16 cellular contexts compared by ENCODE assay signal in genomic region chr15:58454950-58455401, GRCh38. TPM values are rescaled to one million over a fixed set of nuclear protein-coding genes. Genes with fewer than 3 reads are reported as not detected.
DNase-seq lines count a peak whose midpoint lies in the region; ATAC-seq and TF ChIP-seq lines count a peak whose summit lies in the region.
"Had no signal": no experiment of that assay in that cellular context is flagged by ENCODE, and none has a peak within 500 bp of the region (broad histone marks: within the 10 kb centered on the region; RNA-seq: fewer than 3 reads in every experiment).

No MANE protein-coding gene starts in this region.

- POLR2A ChIA-PET in activated CD8-positive, alpha-beta T cell treated with anti-CD3 and anti-CD28 coated beads for 36 hours (lab: Charles Lee): interaction anchor here (1.6 kb wide), 2 partner anchors 9 to 19 kb away, joined by 5 to 6 read pairs; no protein-coding TSS in a partner anchor
- POLR2A ChIA-PET in activated CD8-positive, alpha-beta T cell treated with anti-CD3 and anti-CD28 coated beads, Interleukin-2, amount 10 ng/mL, durations not matched to agents 7 days and 5 days (lab: Charles Lee): no interaction called here

- no peak overlapping the region for H3K27ac ChIP-seq in effector memory CD4-positive, alpha-beta T cell (ENCODE audit: insufficient read depth, low read length, poor library complexity, severe bottlenecking)
- H3K27ac ChIP-seq: body of pancreas, neural progenitor cell had no signal

- peaks cover 10% of the 10 kb centered on the region for H3K4me1 ChIP-seq in effector memory CD4-positive, alpha-beta T cell (ENCODE audit: control insufficient read depth, insufficient read depth, low read length, poor library complexity, severe bottlenecking)
- H3K4me1 ChIP-seq: neural progenitor cell had no signal

- no peaks in the 10 kb centered on the region for H3K27me3 Mint-ChIP-seq in activated CD8-positive, alpha-beta T cell treated with anti-CD3 and anti-CD28 coated beads for 36 hours
- H3K27me3 Mint-ChIP-seq in activated CD8-positive, alpha-beta T cell treated with anti-CD3 and anti-CD28 coated beads, Interleukin-2, amount 10 ng/mL, durations not matched to agents 7 days and 5 days (ENCODE audit: low read depth): no peaks in the 10 kb centered on the region
- H3K27me3 Mint-ChIP-seq: T-helper 17 cell had no signal

- peaks cover 63% of the 10 kb centered on the region for H3K4me1 Mint-ChIP-seq in activated CD8-positive, alpha-beta T cell treated with anti-CD3 and anti-CD28 coated beads for 36 hours (ENCODE audit: low read depth)
- peaks cover 58% of the 10 kb centered on the region for H3K4me1 Mint-ChIP-seq in activated CD8-positive, alpha-beta T cell treated with anti-CD3 and anti-CD28 coated beads, Interleukin-2, amount 10 ng/mL, durations not matched to agents 7 days and 5 days (ENCODE audit: low read depth)

- H3K9me3 ChIP-seq in effector memory CD4-positive, alpha-beta T cell (ENCODE audit: control insufficient read depth, low read length): no peaks in the 10 kb centered on the region
- H3K9me3 ChIP-seq: BE2C, body of pancreas had no signal

- no peak overlapping the region for H3K4me3 ChIP-seq in fibroblast of the aortic adventitia (ENCODE audit: low read depth, low read length)
- H3K4me3 ChIP-seq in effector memory CD4-positive, alpha-beta T cell (ENCODE audit: insufficient read depth, low read depth, low read length, poor library complexity, severe bottlenecking): no peak overlapping the region
- H3K4me3 ChIP-seq: body of pancreas, neural progenitor cell had no signal

- no peak for DNase-seq in activated CD8-positive, alpha-beta T cell treated with anti-CD3 and anti-CD28 coated beads for 36 hours
- no peak for DNase-seq in activated CD8-positive, alpha-beta T cell treated with anti-CD3 and anti-CD28 coated beads, Interleukin-2, amount 10 ng/mL, durations not matched to agents 7 days and 5 days
- DNase-seq in NCI-H1105 (lab: John Stamatoyannopoulos, UW) (peak; percentile 61), NCI-H774 (lab: John Stamatoyannopoulos, UW) (peak; percentile 54), fibroblast of the aortic adventitia (ENCODE audit: low read depth) (peak; percentile 39)
- no peak for DNase-seq in effector memory CD4-positive, alpha-beta T cell
- no peak for DNase-seq in stimulated activated naive CD4-positive, alpha-beta T cell treated with Interleukin-2 at 50 U/mL for 16 hours (lab: John Stamatoyannopoulos, UW)
- DNase-seq: activated CD4-positive, alpha-beta T cell treated with anti-CD3 and anti-CD28 coated beads, Interleukin-2, amount 50 U/mL, for 1 hour; activated effector memory CD4-positive, alpha-beta T cell treated with Interleukin-2 at 50 U/mL for 16 hours; BE2C; body of pancreas; mammary epithelial cell; T-helper 17 cell had no signal

- no peaks in the 10 kb centered on the region for H3K27me3 ChIP-seq in effector memory CD4-positive, alpha-beta T cell (replicated peaks; ENCODE audit: control insufficient read depth, insufficient read depth, low read length, poor library complexity, severe bottlenecking)
- H3K27me3 ChIP-seq: BE2C, body of pancreas, neural progenitor cell had no signal

- peak overlapping the region; percentile 87 for H3K27ac Mint-ChIP-seq in activated CD8-positive, alpha-beta T cell treated with anti-CD3 and anti-CD28 coated beads for 36 hours
- no peak overlapping the region for H3K27ac Mint-ChIP-seq in activated CD8-positive, alpha-beta T cell treated with anti-CD3 and anti-CD28 coated beads, Interleukin-2, amount 10 ng/mL, durations not matched to agents 7 days and 5 days
- H3K27ac Mint-ChIP-seq: dendritic cell treated with granulocyte-macrophage colony-stimulating factor and Interleukin-4, amounts not matched to agents 40 ng/mL and 50 ng/mL, for 4 days; neural progenitor cell; T-helper 17 cell had no signal

- H3K36me3 ChIP-seq in effector memory CD4-positive, alpha-beta T cell (ENCODE audit: control insufficient read depth, insufficient read depth, low read length): no peaks in the 10 kb centered on the region
- H3K36me3 ChIP-seq: BE2C, neural progenitor cell had no signal

- no peak overlapping the region for H3K4me3 Mint-ChIP-seq in activated CD8-positive, alpha-beta T cell treated with anti-CD3 and anti-CD28 coated beads for 36 hours
- H3K4me3 Mint-ChIP-seq in activated CD8-positive, alpha-beta T cell treated with anti-CD3 and anti-CD28 coated beads, Interleukin-2, amount 10 ng/mL, durations not matched to agents 7 days and 5 days: no peak overlapping the region
- H3K4me3 Mint-ChIP-seq: dendritic cell treated with granulocyte-macrophage colony-stimulating factor and Interleukin-4, amounts not matched to agents 40 ng/mL and 50 ng/mL, for 4 days; neural progenitor cell had no signal

- intact Hi-C loops in activated CD8-positive, alpha-beta T cell treated with anti-CD3 and anti-CD28 coated beads for 36 hours (cut with micrococcal nuclease): no loop called here

- no peak for ATAC-seq in activated CD8-positive, alpha-beta T cell treated with anti-CD3 and anti-CD28 coated beads for 36 hours
- ATAC-seq in activated CD8-positive, alpha-beta T cell treated with anti-CD3 and anti-CD28 coated beads, Interleukin-2, amount 10 ng/mL, durations not matched to agents 7 days and 5 days: no peak
- no peak for ATAC-seq in GM18868 (IDR thresholded peaks at IDR 0.05; ENCODE audit: unreplicated experiment)
- ATAC-seq: body of pancreas, T-helper 17 cell had no signal

- TF ChIP-seq CTCF in activated CD8-positive, alpha-beta T cell treated with anti-CD3 and anti-CD28 coated beads for 36 hours (IDR thresholded peaks at IDR 0.05): no peak
- no peak for TF ChIP-seq CTCF in fibroblast of the aortic adventitia (IDR thresholded peaks at IDR 0.05; ENCODE audit: insufficient read depth, low read length)

- peaks cover 8% of the 10 kb centered on the region for H3K36me3 Mint-ChIP-seq in activated CD8-positive, alpha-beta T cell treated with anti-CD3 and anti-CD28 coated beads for 36 hours (ENCODE audit: low read depth)
- peaks cover 8% of the 10 kb centered on the region for H3K36me3 Mint-ChIP-seq in activated CD8-positive, alpha-beta T cell treated with anti-CD3 and anti-CD28 coated beads, Interleukin-2, amount 10 ng/mL, durations not matched to agents 7 days and 5 days (ENCODE audit: low read depth)
- H3K36me3 Mint-ChIP-seq: neural progenitor cell had no signal

- no peaks in the 10 kb centered on the region for H3K9me3 Mint-ChIP-seq in activated CD8-positive, alpha-beta T cell treated with anti-CD3 and anti-CD28 coated beads for 36 hours
- no peaks in the 10 kb centered on the region for H3K9me3 Mint-ChIP-seq in activated CD8-positive, alpha-beta T cell treated with anti-CD3 and anti-CD28 coated beads, Interleukin-2, amount 10 ng/mL, durations not matched to agents 7 days and 5 days (ENCODE audit: insufficient read depth)
- H3K9me3 Mint-ChIP-seq: dendritic cell treated with granulocyte-macrophage colony-stimulating factor and Interleukin-4, amounts not matched to agents 40 ng/mL and 50 ng/mL, for 4 days; neural progenitor cell had no signal

- CTCF ChIA-PET in activated CD8-positive, alpha-beta T cell treated with anti-CD3 and anti-CD28 coated beads for 36 hours (lab: Charles Lee): interaction anchor here (1.0 kb wide), 1 partner anchor 10 kb away, joined by 3 read pairs; no protein-coding TSS in a partner anchor
- CTCF ChIA-PET in activated CD8-positive, alpha-beta T cell treated with anti-CD3 and anti-CD28 coated beads, Interleukin-2, amount 10 ng/mL, durations not matched to agents 7 days and 5 days (lab: Charles Lee): interaction anchor here (0.9 kb wide), 1 partner anchor 316 kb away, joined by 3 read pairs; no protein-coding TSS in a partner anchor

RNA-seq across cellular contexts. Expression of gene LIPC, which starts 23.2 kb away (rescaled TPM):
- 1 to 10 TPM; 1.0 to 1.2 TPM for total RNA-seq in activated CD8-positive, alpha-beta T cell treated with anti-CD3 and anti-CD28 coated beads for 36 hours
- 1 to 10 TPM; 4.1 to 4.4 TPM for total RNA-seq in activated CD8-positive, alpha-beta T cell treated with anti-CD3 and anti-CD28 coated beads, Interleukin-2, amount 10 ng/mL, durations not matched to agents 7 days and 5 days
- 0.90 and 1.7 TPM in 2 replicates for total RNA-seq in fibroblast of the aortic adventitia (ENCODE audit: low replicate concordance)
- total RNA-seq: mammary epithelial cell had no signal

Comparison
In these comparisons a context has a peak if more than half of its experiments do, and no peak if none do; other contexts are left out.
1. DNase-seq: peak in NCI-H1105 (single experiment), NCI-H774 (single experiment) and fibroblast of the aortic adventitia (single experiment); none in activated CD8-positive, alpha-beta T cell treated with anti-CD3 and anti-CD28 coated beads for 36 hours (single experiment), activated CD8-positive, alpha-beta T cell treated with anti-CD3 and anti-CD28 coated beads, Interleukin-2, amount 10 ng/mL, durations not matched to agents 7 days and 5 days (single experiment), effector memory CD4-positive, alpha-beta T cell (0 of 3) and stimulated activated naive CD4-positive, alpha-beta T cell treated with Interleukin-2 at 50 U/mL for 16 hours (single experiment).